Comparison of ENCODE assay signal across 3 cellular contexts in the genomic region with DNA sequence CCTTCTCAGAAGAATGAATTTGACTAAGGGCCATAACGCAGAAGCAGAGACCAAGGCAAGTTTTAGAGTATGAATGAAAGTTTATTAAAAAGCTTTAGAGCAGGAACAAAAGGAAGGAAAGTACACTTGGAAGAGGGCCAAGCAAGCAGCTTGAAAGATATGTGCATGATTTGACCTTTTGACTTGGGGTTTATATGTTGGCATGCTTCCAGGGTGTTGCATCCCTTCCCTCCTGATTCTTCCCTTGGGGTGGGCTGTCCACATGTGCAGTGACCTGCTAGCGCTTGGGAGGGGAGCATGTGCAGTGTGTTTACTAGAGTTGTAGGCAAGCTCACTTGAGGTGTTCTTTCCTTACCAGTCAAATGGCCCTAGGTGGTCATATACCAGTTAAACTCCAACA.
TF ChIP-seq lines count a peak whose summit lies in the region.

No MANE protein-coding gene starts in this region.

TF ChIP-seq in SK-N-SH, 30 proteins besides CTCF, POLR2A, EP300 and RAD21:
- TF ChIP-seq SIN3A (IDR thresholded peaks at IDR 0.05; ENCODE audit: borderline replicate concordance, low read depth, low read length) (no peak), NFIC (IDR thresholded peaks at IDR 0.05; ENCODE audit: borderline replicate concordance) (peak; percentile 17; the same call in 1 of the 2 replicates), IRF3 (IDR thresholded peaks at IDR 0.05; ENCODE audit: low read depth, low read length) (no peak), REST (IDR thresholded peaks at IDR 0.05; ENCODE audit: low read depth, low read length) (no peak), MEF2A (IDR thresholded peaks at IDR 0.05; ENCODE audit: borderline replicate concordance, low read depth) (no peak), MXI1 (IDR thresholded peaks at IDR 0.05; ENCODE audit: low read depth, low read length) (no peak)
- TF ChIP-seq, protein P1, sequence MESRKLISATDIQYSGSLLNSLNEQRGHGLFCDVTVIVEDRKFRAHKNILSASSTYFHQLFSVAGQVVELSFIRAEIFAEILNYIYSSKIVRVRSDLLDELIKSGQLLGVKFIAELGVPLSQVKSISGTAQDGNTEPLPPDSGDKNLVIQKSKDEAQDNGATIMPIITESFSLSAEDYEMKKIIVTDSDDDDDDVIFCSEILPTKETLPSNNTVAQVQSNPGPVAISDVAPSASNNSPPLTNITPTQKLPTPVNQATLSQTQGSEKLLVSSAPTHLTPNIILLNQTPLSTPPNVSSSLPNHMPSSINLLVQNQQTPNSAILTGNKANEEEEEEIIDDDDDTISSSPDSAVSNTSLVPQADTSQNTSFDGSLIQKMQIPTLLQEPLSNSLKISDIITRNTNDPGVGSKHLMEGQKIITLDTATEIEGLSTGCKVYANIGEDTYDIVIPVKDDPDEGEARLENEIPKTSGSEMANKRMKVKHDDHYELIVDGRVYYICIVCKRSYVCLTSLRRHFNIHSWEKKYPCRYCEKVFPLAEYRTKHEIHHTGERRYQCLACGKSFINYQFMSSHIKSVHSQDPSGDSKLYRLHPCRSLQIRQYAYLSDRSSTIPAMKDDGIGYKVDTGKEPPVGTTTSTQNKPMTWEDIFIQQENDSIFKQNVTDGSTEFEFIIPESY (IDR thresholded peaks at IDR 0.05; ENCODE audit: borderline replicate concordance, low read depth), result no peak

TF ChIP-seq in SK-N-SH treated with all-trans-retinoic acid at 6 μM for 48 hours, 23 proteins besides CTCF, POLR2A, EP300 and RAD21:
- TF ChIP-seq TSHZ2 (CRISPR knock-in tag; IDR thresholded peaks at IDR 0.05), result no peak
- TF ChIP-seq PPARA (CRISPR knock-in tag; IDR thresholded peaks at IDR 0.05; ENCODE audit: borderline replicate concordance), result no peak
- no peak for TF ChIP-seq TOX (CRISPR knock-in tag; IDR thresholded peaks at IDR 0.05; ENCODE audit: borderline replicate concordance)
- TF ChIP-seq ZFP3 (CRISPR knock-in tag; IDR thresholded peaks at IDR 0.05), result no peak
- no peak for TF ChIP-seq ZNF70 (CRISPR knock-in tag; IDR thresholded peaks at IDR 0.05)
- no peak for TF ChIP-seq ZNF565 (CRISPR knock-in tag; conservative IDR thresholded peaks at IDR 0.05; ENCODE audit: low read depth)
- TF ChIP-seq ESRRG (CRISPR knock-in tag; IDR thresholded peaks at IDR 0.05), result no peak
- TF ChIP-seq ZNF8 (CRISPR knock-in tag; IDR thresholded peaks at IDR 0.05), result no peak
- no peak for TF ChIP-seq RARB (CRISPR knock-in tag; IDR thresholded peaks at IDR 0.05)
- TF ChIP-seq SNAI2 (CRISPR knock-in tag; IDR thresholded peaks at IDR 0.05), result no peak
- TF ChIP-seq, protein P2, sequence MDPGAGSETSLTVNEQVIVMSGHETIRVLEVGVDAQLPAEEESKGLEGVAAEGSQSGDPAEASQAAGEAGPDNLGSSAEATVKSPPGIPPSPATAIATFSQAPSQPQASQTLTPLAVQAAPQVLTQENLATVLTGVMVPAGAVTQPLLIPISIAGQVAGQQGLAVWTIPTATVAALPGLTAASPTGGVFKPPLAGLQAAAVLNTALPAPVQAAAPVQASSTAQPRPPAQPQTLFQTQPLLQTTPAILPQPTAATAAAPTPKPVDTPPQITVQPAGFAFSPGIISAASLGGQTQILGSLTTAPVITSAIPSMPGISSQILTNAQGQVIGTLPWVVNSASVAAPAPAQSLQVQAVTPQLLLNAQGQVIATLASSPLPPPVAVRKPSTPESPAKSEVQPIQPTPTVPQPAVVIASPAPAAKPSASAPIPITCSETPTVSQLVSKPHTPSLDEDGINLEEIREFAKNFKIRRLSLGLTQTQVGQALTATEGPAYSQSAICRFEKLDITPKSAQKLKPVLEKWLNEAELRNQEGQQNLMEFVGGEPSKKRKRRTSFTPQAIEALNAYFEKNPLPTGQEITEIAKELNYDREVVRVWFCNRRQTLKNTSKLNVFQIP (CRISPR knock-in tag; IDR thresholded peaks at IDR 0.05; ENCODE audit: borderline replicate concordance, low read depth), result no peak

TF ChIP-seq in endothelial cell of umbilical vein, 7 proteins besides CTCF, POLR2A, EP300 and RAD21:
- no peak for TF ChIP-seq MYC (IDR thresholded peaks at IDR 0.05; ENCODE audit: low read depth, low read length)
- no peak for TF ChIP-seq FOS (IDR thresholded peaks at IDR 0.05; ENCODE audit: borderline replicate concordance, insufficient read depth, low read length)
- no peak for TF ChIP-seq JUN (IDR thresholded peaks at IDR 0.05; ENCODE audit: borderline replicate concordance, insufficient read depth, insufficient read length, low read depth)
- no peak for TF ChIP-seq MAX (IDR thresholded peaks at IDR 0.05; ENCODE audit: insufficient read depth, insufficient read length)
- no peak for TF ChIP-seq POLR2AphosphoS5 (IDR thresholded peaks at IDR 0.05; ENCODE audit: insufficient read depth, low read depth, low read length)
- no peak for TF ChIP-seq GATA2 (IDR thresholded peaks at IDR 0.05; ENCODE audit: insufficient read depth, insufficient read length, low read depth, low read length)
- TF ChIP-seq EZH2 (IDR thresholded peaks at IDR 0.05; ENCODE audit: borderline replicate concordance, low read depth, low read length, severe bottlenecking), result no peak
